In the genomic region with DNA sequence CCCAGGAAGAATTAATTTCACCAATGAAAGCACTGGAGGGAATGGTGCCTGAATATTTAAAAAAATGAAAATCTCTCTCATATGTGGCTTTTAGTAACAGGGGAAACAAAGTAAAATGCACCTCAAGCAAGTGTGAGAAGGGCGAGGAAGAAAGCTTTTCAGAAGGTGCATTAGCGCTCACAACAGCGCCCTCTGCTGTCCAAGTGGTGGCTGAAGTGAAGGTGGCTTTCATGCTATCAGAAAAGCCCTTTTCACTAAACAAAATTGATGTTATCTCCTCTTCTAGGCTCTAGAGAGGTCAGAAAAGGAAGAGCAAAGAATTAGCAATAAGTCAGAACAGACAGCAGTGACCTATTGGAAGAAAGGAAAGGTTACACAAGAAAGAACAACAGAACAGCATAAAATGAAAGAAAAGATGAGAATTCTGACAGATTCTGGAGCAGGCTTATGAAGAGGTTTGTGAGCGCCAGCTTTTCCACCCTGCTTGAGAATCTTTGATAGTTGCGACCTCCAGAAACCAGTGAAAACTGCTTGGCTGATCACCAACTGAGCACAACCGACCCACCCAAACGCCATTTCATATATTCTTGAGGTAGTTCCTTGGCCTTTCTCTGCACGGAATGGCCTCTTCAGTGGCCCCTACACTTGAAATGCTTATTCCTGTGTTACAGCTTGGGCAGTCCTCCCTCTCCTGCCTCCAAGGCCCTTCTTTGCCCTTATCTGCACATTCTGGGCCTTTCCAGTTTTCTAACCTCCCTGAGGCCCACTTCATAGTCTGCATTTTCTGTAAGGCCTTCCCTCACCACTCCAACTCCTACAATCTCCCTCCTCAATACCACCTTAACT, we compare ENCODE assay signal across 9 cellular contexts. TPM values are rescaled to one million over a fixed set of nuclear protein-coding genes. Genes with fewer than 3 reads are reported as not detected.
DNase-seq lines count a peak whose midpoint lies in the region; ATAC-seq, FAIRE-seq and TF ChIP-seq lines count a peak whose summit lies in the region.
"Had no signal": no experiment of that assay in that cellular context is flagged by ENCODE, and none has a peak within 500 bp of the region (broad histone marks: within the 10 kb centered on the region; RNA-seq: fewer than 3 reads in every experiment).

No MANE protein-coding gene starts in this region.

- H3K4me1 Mint-ChIP-seq in activated B cell treated with CpG ODN at 0.5 μM for 24 hours: peaks cover 4% of the 10 kb centered on the region

- TF ChIP-seq CTCF in NB4 (IDR thresholded peaks at IDR 0.05; ENCODE audit: low read depth, low read length) (peak; percentile 95), activated B cell treated with CpG ODN at 0.5 μM for 24 hours (IDR thresholded peaks at IDR 0.05) (peak; percentile 82), HepG2 (CRISPR knock-in tag; IDR thresholded peaks at IDR 0.05) (peak; percentile 94)

- no peak overlapping the region for H3K4me2 ChIP-seq in HepG2 (ENCODE audit: low read depth, low read length)

- H3K79me2 ChIP-seq in HepG2 (ENCODE audit: insufficient read depth, low read length): no peaks in the 10 kb centered on the region

- TF ChIP-seq EP300 in HepG2 (IDR thresholded peaks at IDR 0.05; ENCODE audit: low read depth in 2 of 2, low read length in 2 of 2) (no peak), HepG2 (CRISPR knock-in tag; IDR thresholded peaks at IDR 0.05; ENCODE audit: borderline replicate concordance) (no peak)

- peak; percentile 73 for ATAC-seq in GM21723 (IDR thresholded peaks at IDR 0.05; ENCODE audit: unreplicated experiment)
- ATAC-seq in activated B cell treated with CpG ODN at 0.5 μM for 24 hours (ENCODE audit: low read depth): no peak
- ATAC-seq in HepG2: peak; percentile 86

- peak; percentile 93 for FAIRE-seq in HepG2 (lab: Jason Lieb, UNC)

- no peak overlapping the region for H3K27ac Mint-ChIP-seq in activated B cell treated with CpG ODN at 0.5 μM for 24 hours

- in situ Hi-C loops in HepG2 (cut with HindIII; ENCODE audit: extremely low pct_ligation_motif_present, low pct_unique_long_range_greater_than_20kb): no loop called here

- POLR2A ChIA-PET in activated B cell treated with CpG ODN at 0.5 μM for 24 hours (lab: Charles Lee) (no interaction called here), HepG2 (lab: Yijun Ruan, JAX) (interaction anchor here (0.8 kb wide), 1 partner anchor 45 kb away, joined by 5 read pairs; a partner anchor contains a TSS)

- no peak overlapping the region for H3K9ac ChIP-seq in HepG2 (ENCODE audit: insufficient read depth, low read depth, low read length)

- H3K4me1 ChIP-seq in HepG2 (ENCODE audit: insufficient read depth, low read length): peaks cover 10% of the 10 kb centered on the region; the same call in 1 of the 2 replicates

- H4K20me1 ChIP-seq in HepG2 (ENCODE audit: insufficient read depth, low read length): no peaks in the 10 kb centered on the region

- no peaks in the 10 kb centered on the region for H3K27me3 Mint-ChIP-seq in activated B cell treated with CpG ODN at 0.5 μM for 24 hours

- no peak overlapping the region for H2AFZ ChIP-seq in HepG2 (ENCODE audit: low read length)

- H3K36me3 ChIP-seq in HepG2 (replicated peaks in 1 of 2; ENCODE audit: control insufficient read depth in 1 of 2, insufficient read depth in 2 of 2, low read length in 2 of 2): peaks cover 7 to 16% of the 10 kb centered on the region in 2 experiments; a peak in 4 of 5 replicates

- DNase-seq in DMS53 treated with DMSO at 0.1 percent for 48 hours (lab: John Stamatoyannopoulos, UW; ENCODE audit: unreplicated experiment) (peak; percentile 5), NB4 (ENCODE audit: low read depth) (peak; percentile 66), activated B cell treated with CpG ODN at 0.5 μM for 24 hours (peak; percentile 37), HepG2 (ENCODE audit: low spot score) (peak; percentile 62), NCI-H187 treated with DMSO at 0.1 percent for 48 hours (lab: John Stamatoyannopoulos, UW) (no peak)
- peak; percentile 40 for DNase-seq in central memory CD4-positive, alpha-beta T cell
- DNase-seq in stimulated activated CD4-positive, alpha-beta T cell treated with anti-CD3 and anti-CD28 coated beads, TNF-alpha, amount 100 ng/mL, for 24 hours (ENCODE audit: low read depth in 3 of 3): peak; percentile 40 to 65 (median 60)

- CTCF ChIA-PET in activated B cell treated with CpG ODN at 0.5 μM for 24 hours (lab: Charles Lee) (interaction anchor here (0.5 to 3.6 kb wide), 13 partner anchors 12 to 1373 kb away, joined by 3 to 22 read pairs (median 3); no protein-coding TSS in a partner anchor), HepG2 (lab: Yijun Ruan, JAX; ENCODE audit: low intra/inter-chr PET ratio, low total read pairs) (interaction anchor here (1.2 to 1.9 kb wide), 5 partner anchors 12 to 550 kb away, joined by 3 to 10 read pairs (median 5); no protein-coding TSS in a partner anchor)

- no peak overlapping the region for H3K4me3 Mint-ChIP-seq in activated B cell treated with CpG ODN at 0.5 μM for 24 hours

- BruUV-seq in HepG2 (replicated peaks; lab: Mats Ljungman, UMichigan): no TSS peak

- H3K27ac ChIP-seq in HepG2 (ENCODE audit: extremely low read length, insufficient read depth, low read length): peak overlapping the region; percentile 0

- TF ChIP-seq RAD21 in HepG2 (CRISPR knock-in tag; IDR thresholded peaks at IDR 0.05): peak; percentile 77

- H3K4me3 ChIP-seq in NB4 (ENCODE audit: low read depth, low read length) (no peak overlapping the region), HepG2 (replicated peaks in 1 of 3; ENCODE audit: insufficient read depth in 1 of 3, low read depth in 2 of 3, low read length in 3 of 3) (no peak overlapping the region)

- intact Hi-C loops in activated B cell treated with CpG ODN at 0.5 μM for 24 hours (cut with micrococcal nuclease): loop anchor here (1.0 to 5.0 kb wide), 3 partner anchors 550 to 1373 kb away; no protein-coding TSS in a partner anchor
- intact Hi-C loops in HepG2 (cut with micrococcal nuclease; ENCODE audit: unreplicated experiment): loop anchor here (1.0 to 5.0 kb wide), 4 partner anchors 30 to 550 kb away; a partner anchor contains a TSS

- H3K27me3 ChIP-seq in HepG2 (ENCODE audit: control insufficient read depth in 1 of 2, insufficient read depth in 2 of 2, low read length in 2 of 2): no peaks in the 10 kb centered on the region

- WGBS in HepG2 (ENCODE audit: low lambda C conversion rate): 67% methylated on average over 8 of the region's 8 CpGs

- no peaks in the 10 kb centered on the region for H3K9me3 Mint-ChIP-seq in activated B cell treated with CpG ODN at 0.5 μM for 24 hours

- TF ChIP-seq POLR2A in NB4 (IDR thresholded peaks at IDR 0.05; ENCODE audit: extremely low read depth, insufficient read length) (no peak), HepG2 (IDR thresholded peaks at IDR 0.05; ENCODE audit: insufficient read depth in 1 of 2, low read depth in 2 of 2, low read length in 2 of 2) (no peak)

- H3K9me3 ChIP-seq in HepG2 (ENCODE audit: low read length): no peaks in the 10 kb centered on the region

- peaks cover 18% of the 10 kb centered on the region for H3K36me3 Mint-ChIP-seq in activated B cell treated with CpG ODN at 0.5 μM for 24 hours (ENCODE audit: low read depth)

TF ChIP-seq in HepG2, 621 proteins besides CTCF, POLR2A, EP300 and RAD21 (continues in another document):
- no peak for TF ChIP-seq FOXC1 (CRISPR knock-in tag; IDR thresholded peaks at IDR 0.05; ENCODE audit: borderline replicate concordance)
- 0 out of 2 replicates have a peak, but pooled peaks have one; percentile 38 for TF ChIP-seq SMAD3 (CRISPR knock-in tag; IDR thresholded peaks at IDR 0.05)
- TF ChIP-seq KDM2A (CRISPR knock-in tag; IDR thresholded peaks at IDR 0.05; ENCODE audit: borderline replicate concordance, low read depth): peak; percentile 41; the same call in 1 of the 2 replicates
- TF ChIP-seq SOX6 (IDR thresholded peaks at IDR 0.05): no peak
- peak; percentile 25; the same call in 1 of the 2 replicates for TF ChIP-seq SOX6 (CRISPR knock-in tag; IDR thresholded peaks at IDR 0.05)
- TF ChIP-seq SMC3 (IDR thresholded peaks at IDR 0.05; ENCODE audit: low read length): peak; percentile 95
- TF ChIP-seq, protein P1, sequence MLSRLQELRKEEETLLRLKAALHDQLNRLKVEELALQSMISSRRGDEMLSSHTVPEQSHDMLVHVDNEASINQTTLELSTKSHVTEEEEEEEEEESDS (CRISPR knock-in tag; IDR thresholded peaks at IDR 0.05; ENCODE audit: borderline replicate concordance): no peak
- TF ChIP-seq CEBPG (CRISPR knock-in tag; IDR thresholded peaks at IDR 0.05): no peak

RNA-seq across cellular contexts. Expression of a gene that starts 45.3 kb away (rescaled TPM):
- total RNA-seq in activated B cell treated with CpG ODN at 0.5 μM for 24 hours (not detected in 2 replicates), HepG2 (2016; rRNA removed; fragmentation: Illumina TruSeq; extraction: Trizol) (97.8 and 104 TPM in 2 replicates)
- 41.9 and 46.7 TPM in 2 replicates for total RNA-seq in HepG2 (2016; cell fraction: cytosol; rRNA removed; fragmentation: Illumina TruSeq; extraction: Trizol; ENCODE audit: low read depth)
- 92.4 and 106 TPM in 2 replicates for total RNA-seq in HepG2 (2016; cell fraction: insoluble cytoplasmic fraction; rRNA removed; fragmentation: Illumina TruSeq; extraction: Trizol)
- total RNA-seq in HepG2 (2016; cell fraction: membrane; rRNA removed; fragmentation: Illumina TruSeq; extraction: Trizol): 60.2 and 61.3 TPM in 2 replicates
- total RNA-seq in HepG2 (2016; cell fraction: nucleus; rRNA removed; fragmentation: Illumina TruSeq; extraction: Trizol): 91.8 and 97.0 TPM in 2 replicates
- polyA plus RNA-seq in HepG2 (2011; rRNA removed): 37.9 and 41.8 TPM in 2 replicates
- 28.9 and 39.2 TPM in 2 replicates for polyA plus RNA-seq in HepG2 (2011; cell fraction: cytosol; rRNA removed)
- 42.3 and 58.0 TPM in 2 replicates for polyA plus RNA-seq in HepG2 (2011; cell fraction: nucleus; rRNA removed)
- 67.5 and 98.6 TPM in 2 replicates for polyA plus RNA-seq in HepG2 (2012)
- 32.8 and 42.1 TPM in 2 replicates for polyA plus RNA-seq in HepG2 (2016; cell fraction: cytosol; fragmentation: Illumina TruSeq; extraction: Trizol; ENCODE audit: low read depth)
- polyA plus RNA-seq in HepG2 (2016; cell fraction: insoluble cytoplasmic fraction; fragmentation: Illumina TruSeq; extraction: Trizol; ENCODE audit: low read depth): 87.1 and 90.1 TPM in 2 replicates
- 46.2 and 48.8 TPM in 2 replicates for polyA plus RNA-seq in HepG2 (2016; cell fraction: membrane; fragmentation: Illumina TruSeq; extraction: Trizol; ENCODE audit: low read depth)
- polyA plus RNA-seq in HepG2 (2016; cell fraction: nucleus; fragmentation: Illumina TruSeq; extraction: Trizol; ENCODE audit: insufficient read depth, low read depth): 109 and 122 TPM in 2 replicates
- polyA minus RNA-seq in HepG2 (2011; rRNA and poly(A)+ RNA removed; ENCODE audit: low replicate concordance): 57.4 TPM in 1 of 2 replicates, not detected in the other
- polyA minus RNA-seq in HepG2 (2011; cell fraction: cytosol; rRNA and poly(A)+ RNA removed): 15.2 and 17.4 TPM in 2 replicates
- 124 and 145 TPM in 2 replicates for polyA minus RNA-seq in HepG2 (2011; cell fraction: nucleus; rRNA and poly(A)+ RNA removed)
- total RNA-seq: dermis microvascular lymphatic vessel endothelial cell had no signal

Comparison
In these comparisons a context has a peak if more than half of its experiments do, and no peak if none do; other contexts are left out.
1. RNA of a gene that starts 45.3 kb away (total RNA-seq): 41.9 to 106 TPM in HepG2; not detected in activated B cell treated with CpG ODN at 0.5 μM for 24 hours; every median in the first group is over 10 times any median in the second.
2. Peak in every context shown above with its lines, with median percentiles within 50 percentile points of each other: CTCF ChIP-seq.